In the genomic region with DNA sequence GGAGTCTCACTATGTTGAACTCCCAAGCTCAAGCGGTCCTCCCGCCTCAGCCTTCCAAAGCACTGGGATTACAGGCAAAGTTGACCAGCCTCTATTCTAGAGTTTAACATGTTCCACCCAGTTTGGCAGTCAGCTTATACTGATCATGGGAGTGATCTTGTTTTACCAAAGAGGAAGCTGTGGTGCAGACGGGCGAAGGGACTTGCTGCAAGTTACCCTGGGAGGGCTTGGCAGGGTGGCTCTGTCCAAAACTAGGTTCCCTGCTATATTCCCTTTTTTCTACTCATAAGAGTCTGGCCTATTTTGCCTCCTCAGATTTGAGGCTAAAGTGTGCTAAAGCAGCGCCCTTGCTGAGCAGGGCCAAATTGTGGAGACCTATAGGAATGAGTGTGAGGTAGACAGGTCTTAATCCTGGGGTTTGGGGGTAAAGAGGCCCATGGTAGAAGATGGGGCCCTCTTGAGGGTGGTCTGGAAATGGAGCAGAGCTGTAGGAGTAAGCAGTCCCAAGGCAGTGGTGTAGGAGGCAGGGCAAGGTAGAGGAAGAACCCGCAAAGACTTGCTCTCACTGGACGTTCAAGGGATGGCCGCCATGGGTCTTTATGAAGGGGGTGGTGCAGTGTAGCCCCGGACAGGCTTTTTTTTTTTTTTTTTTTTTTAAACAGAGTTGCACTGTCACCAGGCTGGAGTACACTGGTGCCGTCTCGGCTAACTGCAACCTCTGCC, we compare ENCODE assay signal across 9 cellular contexts. TPM values are rescaled to one million over a fixed set of nuclear protein-coding genes. Genes with fewer than 3 reads are reported as not detected.
DNase-seq lines count a peak whose midpoint lies in the region; ATAC-seq and TF ChIP-seq lines count a peak whose summit lies in the region.
"Had no signal": no experiment of that assay in that cellular context is flagged by ENCODE, and none has a peak within 500 bp of the region (broad histone marks: within the 10 kb centered on the region; RNA-seq: fewer than 3 reads in every experiment).

No MANE protein-coding gene starts in this region.

- no peaks in the 10 kb centered on the region for H3K27me3 ChIP-seq in Karpas-422 (ENCODE audit: low read length)
- H3K27me3 ChIP-seq in mammary epithelial cell (ENCODE audit: insufficient read depth, low read length), result no peaks in the 10 kb centered on the region

- intact Hi-C loops in mammary epithelial cell (cut with micrococcal nuclease), result no loop called here

- peaks cover 57% of the 10 kb centered on the region; the same call in 1 of the 2 replicates for H4K20me1 ChIP-seq in Karpas-422 (ENCODE audit: insufficient read depth, low read depth, low read length)
- H4K20me1 ChIP-seq in mammary epithelial cell (ENCODE audit: insufficient read depth, low read length), result peaks cover 14% of the 10 kb centered on the region

- H3K4me1 ChIP-seq in Karpas-422 (ENCODE audit: low read length), result peaks cover 47% of the 10 kb centered on the region
- H3K4me1 ChIP-seq in mammary epithelial cell (ENCODE audit: insufficient read depth, low read length), result peaks cover 30% of the 10 kb centered on the region

- peaks cover 56% of the 10 kb centered on the region for H3K36me3 ChIP-seq in Karpas-422 (ENCODE audit: insufficient read depth, low read length)
- peaks cover 49% of the 10 kb centered on the region for H3K36me3 ChIP-seq in mammary epithelial cell (ENCODE audit: insufficient read depth, low read length)

- H3K9me3 ChIP-seq in Karpas-422 (ENCODE audit: low read length), result no peaks in the 10 kb centered on the region
- H3K9me3 ChIP-seq in mammary epithelial cell (replicated peaks; ENCODE audit: insufficient read depth, low read length), result no peaks in the 10 kb centered on the region

- H3K27ac ChIP-seq in Karpas-422 (ENCODE audit: low read length) (no peak overlapping the region), mammary epithelial cell (ENCODE audit: insufficient read depth, low read depth, low read length) (no peak overlapping the region)

- no peak for TF ChIP-seq CTCF in mammary epithelial cell (conservative IDR thresholded peaks at IDR 0.05 in 1 of 2, IDR thresholded peaks at IDR 0.05 in 1 of 2; ENCODE audit: extremely low read depth in 1 of 2, insufficient read depth in 1 of 2, low read depth in 1 of 2, low read length in 2 of 2)

- ATAC-seq in GM21390 (IDR thresholded peaks at IDR 0.05; ENCODE audit: unreplicated experiment), result no peak

- in situ Hi-C loops in mammary epithelial cell (cut with MboI; ENCODE audit: low sequenced_read_pairs in 2 of 2), result no loop called here

- WGBS in mammary epithelial cell (ENCODE audit: low coverage, missing lambda C conversion rate), result 90% methylated on average over 9 of the region's 11 CpGs

- peak; percentile 41 to 50 for DNase-seq in AML-193 (lab: John Stamatoyannopoulos, UW)
- no peak for DNase-seq in Karpas-422
- no peak for DNase-seq in mammary epithelial cell
- no peak for DNase-seq in SHP77 treated with DMSO at 0.1 percent for 48 hours (lab: John Stamatoyannopoulos, UW)
- DNase-seq in middle frontal gyrus (ENCODE audit: extremely low spot score, low spot score), result no peak
- DNase-seq: cortex of kidney, DMS79 treated with DMSO at 0.1 percent for 48 hours, SW 1271 had no signal

- H3K9ac ChIP-seq in Karpas-422 (ENCODE audit: low read length) (no peak overlapping the region), mammary epithelial cell (ENCODE audit: insufficient read depth, low read length) (no peak overlapping the region)

- no peak overlapping the region for H2AFZ ChIP-seq in Karpas-422 (ENCODE audit: low read length)
- H2AFZ ChIP-seq in mammary epithelial cell (ENCODE audit: low read depth, low read length), result no peak overlapping the region

- no peak overlapping the region for H3K4me3 ChIP-seq in Karpas-422 (ENCODE audit: low read length)
- H3K4me3 ChIP-seq in mammary epithelial cell (replicated peaks in 1 of 3; ENCODE audit: insufficient read depth in 1 of 3, low read depth in 2 of 3, low read length in 3 of 3), result no peak overlapping the region

- CTCF ChIA-PET in mammary epithelial cell (lab: Charles Lee; ENCODE audit: low non-redundant PET), result no interaction called here

- H3K4me2 ChIP-seq in Karpas-422 (ENCODE audit: low read depth, low read length, poor library complexity, severe bottlenecking) (peak overlapping the region; percentile 81), mammary epithelial cell (ENCODE audit: insufficient read depth, low read depth, low read length) (peak overlapping the region; percentile 87)

- H3K79me2 ChIP-seq in Karpas-422 (ENCODE audit: low read length) (peaks cover 45% of the 10 kb centered on the region), mammary epithelial cell (ENCODE audit: insufficient read depth, low read length) (peaks cover 81% of the 10 kb centered on the region)

- no TSS peak for BruUV-seq in mammary epithelial cell (replicated peaks; lab: Mats Ljungman, UMichigan)

- H3K9me2 ChIP-seq in Karpas-422 (replicated peaks; ENCODE audit: insufficient read depth, low read length), result no peaks in the 10 kb centered on the region

- dilution Hi-C loops in mammary epithelial cell (cut with HindIII; ENCODE audit: low sequenced_read_pairs), result no loop called here

RNA-seq across cellular contexts. Expression of gene RPS19, which starts 3.3 kb away (rescaled TPM):
- total RNA-seq in Karpas-422 (2014; rRNA removed; shearing (Covaris generic); ENCODE audit: low replicate concordance), result 2,482 and 3,478 TPM in 2 replicates
- 1,000 to 10,000 TPM in 1 of 2 donors, 100 to 1,000 TPM in 1; 530 to 2,153 TPM for total RNA-seq in mammary epithelial cell
- polyA plus RNA-seq in mammary epithelial cell, result 3,946 TPM
- 789 TPM for polyA minus RNA-seq in mammary epithelial cell

RNA-seq across cellular contexts. Expression of gene CD79A, which starts 13.7 kb away (rescaled TPM):
- 970 and 1,036 TPM in 2 replicates for total RNA-seq in Karpas-422 (2014; rRNA removed; shearing (Covaris generic); ENCODE audit: low replicate concordance)
- under 1 TPM in 1 of 2 donors, not detected in 1; 0.40 TPM for total RNA-seq in mammary epithelial cell
- polyA plus RNA-seq in mammary epithelial cell, result 0.08 TPM
- polyA minus RNA-seq in mammary epithelial cell, result not detected

RNA-seq across cellular contexts. Expression of gene DMRTC2, which starts 18.5 kb away (rescaled TPM):
- not detected in 2 replicates for total RNA-seq in Karpas-422 (2014; rRNA removed; shearing (Covaris generic); ENCODE audit: low replicate concordance)
- not detected for total RNA-seq in mammary epithelial cell
- not detected for polyA plus RNA-seq in mammary epithelial cell
- not detected for polyA minus RNA-seq in mammary epithelial cell

RNA-seq across cellular contexts. Expression of gene LYPD4, which starts 18.9 kb away (rescaled TPM):
- total RNA-seq in Karpas-422 (2014; rRNA removed; shearing (Covaris generic); ENCODE audit: low replicate concordance), result not detected in 2 replicates
- not detected for total RNA-seq in mammary epithelial cell
- polyA plus RNA-seq in mammary epithelial cell, result not detected
- polyA minus RNA-seq in mammary epithelial cell, result not detected

RNA-seq across cellular contexts. Expression of gene ARHGEF1, which starts 19.6 kb away (rescaled TPM):
- total RNA-seq in Karpas-422 (2014; rRNA removed; shearing (Covaris generic); ENCODE audit: low replicate concordance), result 136 and 137 TPM in 2 replicates
- total RNA-seq in mammary epithelial cell, result 100 to 1,000 TPM in 1 of 2 donors, 10 to 100 TPM in 1; 45.5 to 121 TPM
- polyA plus RNA-seq in mammary epithelial cell, result 76.4 TPM
- polyA minus RNA-seq in mammary epithelial cell, result 53.0 TPM

Comparison
In these comparisons a context has a peak if more than half of its experiments do, and no peak if none do; other contexts are left out.
1. DNase-seq: peak in AML-193 (2 of 2); none in Karpas-422 (single experiment), mammary epithelial cell (single experiment), SHP77 treated with DMSO at 0.1 percent for 48 hours (single experiment) and middle frontal gyrus (single experiment).
2. RNA of gene CD79A, which starts 13.7 kb away (total RNA-seq): 970 to 1,036 TPM in Karpas-422; 0.40 TPM in mammary epithelial cell; every median in the first group is over 100 times any median in the second.